In genomic region chr17:8799001-8799850, GRCh38 we compare ENCODE assay signal across 14 cellular contexts. TPM values are rescaled to one million over a fixed set of nuclear protein-coding genes. Genes with fewer than 3 reads are reported as not detected.
DNase-seq lines count a peak whose midpoint lies in the region; ATAC-seq, FAIRE-seq and TF ChIP-seq lines count a peak whose summit lies in the region.
"Had no signal": no experiment of that assay in that cellular context is flagged by ENCODE, and none has a peak within 500 bp of the region (broad histone marks: within the 10 kb centered on the region; RNA-seq: fewer than 3 reads in every experiment).

MFSD6L (minus strand) TSS chr17:8799365; CDS start chr17:8799120, 245 bp downstream.

- no peaks in the 10 kb centered on the region for H3K9me3 ChIP-seq in body of pancreas
- no peaks in the 10 kb centered on the region for H3K9me3 ChIP-seq in keratinocyte (ENCODE audit: control insufficient read depth, low read depth, low read length)
- no peaks in the 10 kb centered on the region for H3K9me3 ChIP-seq in testis
- H3K9me3 ChIP-seq: neutrophil, SJSA1 had no signal

- H3K9ac ChIP-seq in keratinocyte (ENCODE audit: control insufficient read depth, extremely low read depth, insufficient read depth, low read length) = no peak within 1 kb of the TSS

- H3K4me2 ChIP-seq in keratinocyte (ENCODE audit: control insufficient read depth, extremely low read depth, insufficient read depth, low read depth, low read length) = no peak within 1 kb of the TSS

- no peak within 1 kb of the TSS for H2AFZ ChIP-seq in keratinocyte (ENCODE audit: control insufficient read depth, low read length)

- H3K27ac ChIP-seq in body of pancreas = peak within 1 kb of the TSS; percentile 62 to 79 (median 74)
- no peak within 1 kb of the TSS for H3K27ac ChIP-seq in keratinocyte (ENCODE audit: control insufficient read depth, insufficient read depth, low read length)
- H3K27ac ChIP-seq in testis = no peak within 1 kb of the TSS
- H3K27ac ChIP-seq: neutrophil, SJSA1 had no signal

- ATAC-seq in body of pancreas = peak; percentile 95

- H3K36me3 ChIP-seq in body of pancreas (replicated peaks in 1 of 2; ENCODE audit: insufficient read depth in 1 of 2, low read depth in 2 of 2) (no peaks in the 10 kb centered on the region), keratinocyte (ENCODE audit: control insufficient read depth in 2 of 2, extremely low read depth in 1 of 2, insufficient read depth in 2 of 2, low read length in 2 of 2) (no peaks in the 10 kb centered on the region), testis (ENCODE audit: low read depth, missing control alignments) (no peaks in the 10 kb centered on the region)
- H3K36me3 ChIP-seq: SJSA1 had no signal

- FAIRE-seq in keratinocyte (lab: Jason Lieb, UNC) = no peak

- 12 to 40% methylated on average over 5 to 31 of the region's 61 CpGs for WGBS in body of pancreas, 2 donors
- 7 to 24% methylated on average over 5 to 59 of the region's 61 CpGs for WGBS in testis, 2 donors

- H3K27me3 ChIP-seq in body of pancreas (no peaks in the 10 kb centered on the region), keratinocyte (ENCODE audit: control insufficient read depth, extremely low read depth, insufficient read depth, low read length) (peaks cover 11% of the 10 kb centered on the region), testis (no peaks in the 10 kb centered on the region)
- H3K27me3 ChIP-seq: SJSA1 had no signal

- peaks cover 37% of the 10 kb centered on the region for H3K4me1 ChIP-seq in body of pancreas
- H3K4me1 ChIP-seq in keratinocyte (ENCODE audit: control insufficient read depth, extremely low read depth, insufficient read depth, low read length) = peaks cover 2% of the 10 kb centered on the region
- no peaks in the 10 kb centered on the region for H3K4me1 ChIP-seq in testis
- H3K4me1 ChIP-seq: SJSA1 had no signal

- TF ChIP-seq CTCF in body of pancreas (IDR thresholded peaks at IDR 0.05) = peak; percentile 29 to 83 (median 51)
- peak in 2 of 3 experiments; percentile 3 to 54 for TF ChIP-seq CTCF in keratinocyte (optimal IDR thresholded peaks at IDR 0.05 in 1 of 3, IDR thresholded peaks at IDR 0.05 in 1 of 3, conservative IDR thresholded peaks at IDR 0.05 in 1 of 3; ENCODE audit: extremely low read depth in 1 of 3, insufficient read depth in 2 of 3, low read length in 3 of 3)
- no peak for TF ChIP-seq CTCF in testis (IDR thresholded peaks at IDR 0.05)

- no peaks in the 10 kb centered on the region for H4K20me1 ChIP-seq in keratinocyte (ENCODE audit: control insufficient read depth, extremely low read depth, insufficient read depth, low read length)

- intact Hi-C loops in body of pancreas (cut with DNase I) (no loop called here), testis (cut with DNase I; ENCODE audit: low total_unique reads) (no loop called here)

- peak; percentile 24 to 64 (median 63) for TF ChIP-seq POLR2A in body of pancreas (IDR thresholded peaks at IDR 0.05)
- TF ChIP-seq POLR2A in testis (IDR thresholded peaks at IDR 0.05) = no peak

- peak within 1 kb of the TSS; percentile 23 to 37 for H3K4me3 ChIP-seq in body of pancreas
- H3K4me3 ChIP-seq in keratinocyte (ENCODE audit: control insufficient read depth in 2 of 3, extremely low read depth in 1 of 3, insufficient read depth in 2 of 3, low read depth in 1 of 3, low read length in 3 of 3) = no peak within 1 kb of the TSS
- peak within 1 kb of the TSS; percentile 9 to 44 for H3K4me3 ChIP-seq in testis
- H3K4me3 ChIP-seq: SJSA1 had no signal

- H3K79me2 ChIP-seq in keratinocyte (ENCODE audit: control insufficient read depth, insufficient read depth, low read length) = no peaks in the 10 kb centered on the region

- no peaks in the 10 kb centered on the region for H3K9me1 ChIP-seq in keratinocyte (ENCODE audit: control insufficient read depth, extremely low read depth, insufficient read depth, low read length)

- dilution Hi-C loops in keratinocyte (cut with MboI; ENCODE audit: extremely low pct_ligation_motif_present, low sequenced_read_pairs) = no loop called here

- peak; percentile 49 for DNase-seq in activated CD8-positive, alpha-beta memory T cell treated with anti-CD3 and anti-CD28 coated beads for 24 hours
- DNase-seq in activated CD8-positive, alpha-beta memory T cell treated with anti-CD3 and anti-CD28 coated beads, Interleukin-2, amount 50 U/mL, for 4 hours = no peak
- DNase-seq in body of pancreas (peak; percentile 87 to 94 (median 90)), keratinocyte (ENCODE audit: low read depth, low spot score) (no peak), testis (no peak), DMS79 treated with DMSO at 0.1 percent for 48 hours (lab: John Stamatoyannopoulos, UW) (no peak), NCI-H510A (lab: John Stamatoyannopoulos, UW) (no peak)
- DNase-seq in stimulated activated CD4-positive, alpha-beta T cell treated with anti-CD3 and anti-CD28 coated beads, Interleukin-4, amount 100 ng/mL, for 24 hours = no peak
- DNase-seq: activated T-cell treated with anti-CD3 and anti-CD28 coated beads, Interleukin-2, amount 50 U/mL, for 24 hours; AML-193; erythroblast had no signal

RNA-seq across cellular contexts. Expression of gene MFSD6L, which starts in this region (rescaled TPM):
- total RNA-seq in body of pancreas (1 to 10 TPM; 3.9 to 8.6 TPM), testis (10 to 100 TPM; 14.2 to 16.1 TPM)
- polyA plus RNA-seq in keratinocyte (not detected in 3 replicates), testis (ENCODE audit: insufficient read depth, low read depth, low replicate concordance) (56.5 TPM)
- polyA plus RNA-seq in keratinocyte (2011; ENCODE audit: low read depth) = not detected
- polyA plus RNA-seq in keratinocyte (2011; cell fraction: cytosol; rRNA removed) = not detected in 2 replicates
- not detected in 2 replicates for polyA plus RNA-seq in keratinocyte (2011; cell fraction: nucleus; rRNA removed)
- polyA plus RNA-seq in keratinocyte (2012; ENCODE audit: low replicate concordance) = not detected in 2 replicates
- polyA minus RNA-seq in keratinocyte = not detected in 3 replicates
- polyA minus RNA-seq in keratinocyte (2011; cell fraction: cytosol; rRNA and poly(A)+ RNA removed) = not detected
- not detected in 2 replicates for polyA minus RNA-seq in keratinocyte (2011; cell fraction: nucleus; rRNA and poly(A)+ RNA removed)
- total RNA-seq: M059J, SJSA1 had no signal

Comparison
In these comparisons a context has a peak if more than half of its experiments do, and no peak if none do; other contexts are left out.
1. RNA of gene MFSD6L (polyA plus RNA-seq): 56.5 TPM in testis (single experiment); not detected in keratinocyte; every median in the first group is over 10 times any median in the second.
2. DNase-seq: peak in activated CD8-positive, alpha-beta memory T cell treated with anti-CD3 and anti-CD28 coated beads for 24 hours (single experiment) and body of pancreas (4 of 4); none in activated CD8-positive, alpha-beta memory T cell treated with anti-CD3 and anti-CD28 coated beads, Interleukin-2, amount 50 U/mL, for 4 hours (single experiment), keratinocyte (single experiment), testis (single experiment), DMS79 treated with DMSO at 0.1 percent for 48 hours (single experiment), NCI-H510A (single experiment) and stimulated activated CD4-positive, alpha-beta T cell treated with anti-CD3 and anti-CD28 coated beads, Interleukin-4, amount 100 ng/mL, for 24 hours (single experiment).
3. H3K27ac ChIP-seq: peak in body of pancreas (4 of 4); none in keratinocyte (single experiment) and testis (0 of 2).
4. H3K4me3 ChIP-seq: peak in body of pancreas (2 of 2) and testis (2 of 2); none in keratinocyte (0 of 3).
5. CTCF ChIP-seq: peak in body of pancreas (7 of 7) and keratinocyte (2 of 3); none in testis (0 of 3).